9 cellular contexts compared by ENCODE assay signal in the genomic region with DNA sequence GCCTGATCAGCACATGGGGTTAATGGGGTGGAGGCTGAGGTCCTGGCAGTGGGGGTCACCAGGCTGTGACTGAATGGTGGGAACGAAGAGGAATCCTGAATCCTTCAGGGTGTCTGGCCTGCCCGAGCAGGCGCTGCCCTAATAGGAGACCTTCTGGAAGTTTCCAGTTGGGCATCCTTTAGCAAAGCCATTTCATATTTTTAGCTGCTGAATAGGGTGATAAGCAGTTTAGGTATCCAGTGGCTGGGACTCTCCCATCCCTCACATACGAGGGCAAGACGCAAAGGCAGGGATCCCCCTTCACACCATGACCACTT.
A peak's percentile ranks its signal among the peaks of the same experiment; 100 is the strongest.
DNase-seq lines count a peak whose midpoint lies in the region; ATAC-seq and TF ChIP-seq lines count a peak whose summit lies in the region.
"Had no signal": no experiment of that assay in that cellular context is flagged by ENCODE, and none has a peak within 500 bp of the region (broad histone marks: within the 10 kb centered on the region; RNA-seq: fewer than 3 reads in every experiment).

No MANE protein-coding gene starts in this region.

- H4K20me1 ChIP-seq in KMS-11 (ENCODE audit: insufficient read depth), result no peaks in the 10 kb centered on the region

- no peaks in the 10 kb centered on the region for H3K9me3 ChIP-seq in duodenal mucosa (ENCODE audit: control insufficient read depth in 1 of 2, low read length in 2 of 2)

- no peak for TF ChIP-seq CTCF in KMS-11 (conservative IDR thresholded peaks at IDR 0.05; ENCODE audit: low read depth, low read length)

- peaks cover 47% of the 10 kb centered on the region for H3K4me1 Mint-ChIP-seq in activated CD8-positive, alpha-beta memory T cell treated with anti-CD3 and anti-CD28 coated beads, Interleukin-2, amount 10 ng/mL, durations not matched to agents 7 days and 5 days
- peaks cover 25% of the 10 kb centered on the region for H3K4me1 Mint-ChIP-seq in stimulated activated effector memory CD8-positive, alpha-beta T cell treated with anti-CD3 and anti-CD28 coated beads, Interleukin-12 subunit alpha, Interleukin-12 subunit beta, amount 100 ng/mL, for 72 hours

- H3K4me1 ChIP-seq in KMS-11 (ENCODE audit: low read depth, poor library complexity, severe bottlenecking) (peaks cover 33% of the 10 kb centered on the region), duodenal mucosa (ENCODE audit: control insufficient read depth in 1 of 2, insufficient read depth in 2 of 2, low read length in 2 of 2) (peaks cover 43 to 45% of the 10 kb centered on the region in 2 donors)

- H3K36me3 ChIP-seq in KMS-11 (ENCODE audit: insufficient read depth) (no peaks in the 10 kb centered on the region), duodenal mucosa (ENCODE audit: control insufficient read depth in 1 of 2, insufficient read depth in 2 of 2, low read length in 2 of 2) (no peaks in the 10 kb centered on the region)

- H3K27ac Mint-ChIP-seq in activated CD8-positive, alpha-beta memory T cell treated with anti-CD3 and anti-CD28 coated beads, Interleukin-2, amount 10 ng/mL, durations not matched to agents 7 days and 5 days, result peak overlapping the region; percentile 80
- peak overlapping the region; percentile 75 for H3K27ac Mint-ChIP-seq in stimulated activated effector memory CD8-positive, alpha-beta T cell treated with anti-CD3 and anti-CD28 coated beads, Interleukin-12 subunit alpha, Interleukin-12 subunit beta, amount 100 ng/mL, for 72 hours

- no peak for ATAC-seq in activated CD8-positive, alpha-beta memory T cell treated with anti-CD3 and anti-CD28 coated beads, Interleukin-2, amount 10 ng/mL, durations not matched to agents 7 days and 5 days
- no peak for ATAC-seq in stimulated activated effector memory CD8-positive, alpha-beta T cell treated with anti-CD3 and anti-CD28 coated beads, Interleukin-12 subunit alpha, Interleukin-12 subunit beta, amount 100 ng/mL, for 72 hours

- no peaks in the 10 kb centered on the region for H3K9me3 Mint-ChIP-seq in activated CD8-positive, alpha-beta memory T cell treated with anti-CD3 and anti-CD28 coated beads, Interleukin-2, amount 10 ng/mL, durations not matched to agents 7 days and 5 days (ENCODE audit: low read depth)
- no peaks in the 10 kb centered on the region for H3K9me3 Mint-ChIP-seq in stimulated activated effector memory CD8-positive, alpha-beta T cell treated with anti-CD3 and anti-CD28 coated beads, Interleukin-12 subunit alpha, Interleukin-12 subunit beta, amount 100 ng/mL, for 72 hours

- H3K9ac ChIP-seq in KMS-11 (peak overlapping the region; percentile 31; the same call in 1 of the 2 replicates), duodenal mucosa (ENCODE audit: low read depth in 1 of 2, low read length in 2 of 2) (no peak overlapping the region)

- H3K79me2 ChIP-seq in KMS-11 (ENCODE audit: insufficient read depth, low read depth), result no peaks in the 10 kb centered on the region

- H3K4me3 Mint-ChIP-seq in activated CD8-positive, alpha-beta memory T cell treated with anti-CD3 and anti-CD28 coated beads, Interleukin-2, amount 10 ng/mL, durations not matched to agents 7 days and 5 days, result peak overlapping the region; percentile 55
- peak overlapping the region; percentile 51 for H3K4me3 Mint-ChIP-seq in stimulated activated effector memory CD8-positive, alpha-beta T cell treated with anti-CD3 and anti-CD28 coated beads, Interleukin-12 subunit alpha, Interleukin-12 subunit beta, amount 100 ng/mL, for 72 hours

- peak overlapping the region; percentile 74; the same call in 1 of the 2 replicates for H3K4me2 ChIP-seq in KMS-11

- H3K27me3 ChIP-seq in KMS-11 (ENCODE audit: insufficient read depth, low read depth) (no peaks in the 10 kb centered on the region), duodenal mucosa (ENCODE audit: control insufficient read depth in 1 of 2, insufficient read depth in 2 of 2, low read length in 2 of 2) (no peaks in the 10 kb centered on the region)

- H3K36me3 Mint-ChIP-seq in activated CD8-positive, alpha-beta memory T cell treated with anti-CD3 and anti-CD28 coated beads, Interleukin-2, amount 10 ng/mL, durations not matched to agents 7 days and 5 days, result no peaks in the 10 kb centered on the region
- H3K36me3 Mint-ChIP-seq in stimulated activated effector memory CD8-positive, alpha-beta T cell treated with anti-CD3 and anti-CD28 coated beads, Interleukin-12 subunit alpha, Interleukin-12 subunit beta, amount 100 ng/mL, for 72 hours, result no peaks in the 10 kb centered on the region

- H3K27ac ChIP-seq in KMS-11 (no peak overlapping the region), duodenal mucosa (ENCODE audit: low read depth, low read length) (peak overlapping the region; percentile 5)

- CTCF ChIA-PET in activated CD8-positive, alpha-beta memory T cell treated with anti-CD3 and anti-CD28 coated beads, Interleukin-2, amount 10 ng/mL, durations not matched to agents 7 days and 5 days (lab: Charles Lee), result interaction anchor here (0.6 to 4.0 kb wide), 15 partner anchors 10 to 290 kb away, joined by 3 to 42 read pairs (median 3); a partner anchor contains a TSS

- no peak for DNase-seq in activated CD8-positive, alpha-beta memory T cell treated with anti-CD3 and anti-CD28 coated beads, Interleukin-2, amount 10 ng/mL, durations not matched to agents 7 days and 5 days
- no peak for DNase-seq in activated CD8-positive, alpha-beta memory T cell treated with anti-CD3 and anti-CD28 coated beads, Interleukin-2, amount 50 U/mL, for 4 hours
- DNase-seq in stimulated activated effector memory CD8-positive, alpha-beta T cell treated with anti-CD3 and anti-CD28 coated beads, Interleukin-12 subunit alpha, Interleukin-12 subunit beta, amount 100 ng/mL, for 72 hours (ENCODE audit: low spot score in 2 of 2), result no peak
- DNase-seq in stimulated activated CD4-positive, alpha-beta T cell treated with anti-CD3 and anti-CD28 coated beads, Interleukin-1b, Interleukin-23, amount 100 ng/mL, for 48 hours, result no peak
- DNase-seq in hepatic stellate cell (ENCODE audit: low spot score) (no peak), LoVo (ENCODE audit: low spot score) (no peak)
- DNase-seq: NCI-H2081 had no signal

- no peak overlapping the region for H3K4me3 ChIP-seq in KMS-11 (IDR thresholded peaks at IDR 0.05; ENCODE audit: insufficient read depth, low read depth, low read length)
- peak overlapping the region; percentile 5 to 38 for H3K4me3 ChIP-seq in duodenal mucosa (ENCODE audit: low read depth in 1 of 2, low read length in 2 of 2)

- H2AFZ ChIP-seq in KMS-11 (ENCODE audit: low read depth), result peak overlapping the region; percentile 88

- H3K27me3 Mint-ChIP-seq in activated CD8-positive, alpha-beta memory T cell treated with anti-CD3 and anti-CD28 coated beads, Interleukin-2, amount 10 ng/mL, durations not matched to agents 7 days and 5 days, result no peaks in the 10 kb centered on the region
